In genomic region chr1:167066333-167067122, GRCh38 we compare ENCODE assay signal across 8 cellular contexts. TPM values are rescaled to one million over a fixed set of nuclear protein-coding genes. Genes with fewer than 3 reads are reported as not detected.
DNase-seq lines count a peak whose midpoint lies in the region; ATAC-seq and TF ChIP-seq lines count a peak whose summit lies in the region.

No MANE protein-coding gene starts in this region.

- no peak overlapping the region for H3K27ac ChIP-seq in HL-60 (replicated peaks)

- TF ChIP-seq CTCF in BJ (IDR thresholded peaks at IDR 0.05; ENCODE audit: insufficient read depth, low read depth, low read length), result peak; percentile 96
- peak; percentile 84 for TF ChIP-seq CTCF in HL-60 (IDR thresholded peaks at IDR 0.05; ENCODE audit: insufficient read depth, low read length)
- peak; percentile 91 for TF ChIP-seq CTCF in epithelial cell of esophagus (IDR thresholded peaks at IDR 0.05; ENCODE audit: insufficient read depth, low read depth, low read length, missing control alignments)

- H3K27me3 ChIP-seq in BJ (ENCODE audit: control insufficient read depth, insufficient read depth, low read length) (no peaks in the 10 kb centered on the region), HL-60 (ENCODE audit: insufficient read depth, poor library complexity, severe bottlenecking) (no peaks in the 10 kb centered on the region), NT2/D1 (ENCODE audit: insufficient read depth, insufficient read length) (no peaks in the 10 kb centered on the region)

- peak overlapping the region; percentile 58 for H3K9ac ChIP-seq in NT2/D1 (ENCODE audit: insufficient read length, low read depth)

- H3K36me3 ChIP-seq in BJ (ENCODE audit: control insufficient read depth, insufficient read depth, low read length) (no peaks in the 10 kb centered on the region), NT2/D1 (ENCODE audit: insufficient read depth, insufficient read length, low read length) (no peaks in the 10 kb centered on the region)

- H3K4me3 ChIP-seq in BJ (ENCODE audit: low read depth, low read length), result no peak overlapping the region
- H3K4me3 ChIP-seq in HL-60 (replicated peaks; ENCODE audit: insufficient read depth, low read length), result no peak overlapping the region; the same call in 1 of the 2 replicates
- no peak overlapping the region for H3K4me3 ChIP-seq in NT2/D1 (ENCODE audit: insufficient read length, low read depth)
- peak overlapping the region; percentile 28 for H3K4me3 ChIP-seq in epithelial cell of esophagus (ENCODE audit: low read length)

- POLR2A ChIA-PET in BJ (lab: Charles Lee), result no interaction called here

- no peaks in the 10 kb centered on the region for H3K4me1 ChIP-seq in NT2/D1 (ENCODE audit: insufficient read depth, insufficient read length)

- H3K9me3 ChIP-seq in NT2/D1 (ENCODE audit: insufficient read depth, low read length), result no peaks in the 10 kb centered on the region

- CTCF ChIA-PET in BJ (lab: Yijun Ruan, JAX), result interaction anchor here (0.6 to 18.3 kb wide), 24 partner anchors 9 to 489 kb away, joined by 3 to 343 read pairs (median 4); no protein-coding TSS in a partner anchor

- ATAC-seq in GM19324 (IDR thresholded peaks at IDR 0.05; ENCODE audit: low FRiP score, unreplicated experiment), result peak; percentile 53

- DNase-seq in BJ (ENCODE audit: low read depth), result no peak
- DNase-seq in HL-60 (ENCODE audit: low read depth in 1 of 2, low spot score in 1 of 2), result peak in 1 of 2 experiments; percentile 74
- DNase-seq in NT2/D1 (ENCODE audit: low read depth, low spot score), result peak; percentile 67
- peak; percentile 42 for DNase-seq in activated CD8-positive, alpha-beta memory T cell treated with anti-CD3 and anti-CD28 coated beads, Interleukin-2, amount 50 U/mL, for 1 hour (ENCODE audit: extremely low read depth)
- DNase-seq in epithelial cell of esophagus (ENCODE audit: low read depth), result peak; percentile 56
- peak; percentile 73 for DNase-seq in myocyte (ENCODE audit: low read depth)
- DNase-seq in stimulated activated CD8-positive, alpha-beta memory T cell treated with anti-CD3 and anti-CD28 coated beads, Interleukin-7, amount 100 ng/mL, for 24 hours (ENCODE audit: low read depth), result peak; percentile 70

RNA-seq across cellular contexts. Expression of gene GPA33, which starts 23.6 kb away (rescaled TPM):
- not detected in 2 replicates for polyA plus RNA-seq in BJ (2011; rRNA removed)
- polyA minus RNA-seq in BJ (2011; rRNA and poly(A)+ RNA removed), result not detected in 2 replicates
- not detected in 2 replicates for total RNA-seq in myocyte
- polyA plus RNA-seq in myocyte (2012), result 0.03 TPM

RNA-seq across cellular contexts. Expression of gene STYXL2, which starts 27.3 kb away (rescaled TPM):
- polyA plus RNA-seq in BJ (2011; rRNA removed), result not detected in 2 replicates
- not detected in 2 replicates for polyA minus RNA-seq in BJ (2011; rRNA and poly(A)+ RNA removed)
- total RNA-seq in myocyte, result 40.1 and 46.6 TPM in 2 replicates
- 23.4 TPM for polyA plus RNA-seq in myocyte (2012)
